1 cellular context compared by ENCODE assay signal in the genomic region with DNA sequence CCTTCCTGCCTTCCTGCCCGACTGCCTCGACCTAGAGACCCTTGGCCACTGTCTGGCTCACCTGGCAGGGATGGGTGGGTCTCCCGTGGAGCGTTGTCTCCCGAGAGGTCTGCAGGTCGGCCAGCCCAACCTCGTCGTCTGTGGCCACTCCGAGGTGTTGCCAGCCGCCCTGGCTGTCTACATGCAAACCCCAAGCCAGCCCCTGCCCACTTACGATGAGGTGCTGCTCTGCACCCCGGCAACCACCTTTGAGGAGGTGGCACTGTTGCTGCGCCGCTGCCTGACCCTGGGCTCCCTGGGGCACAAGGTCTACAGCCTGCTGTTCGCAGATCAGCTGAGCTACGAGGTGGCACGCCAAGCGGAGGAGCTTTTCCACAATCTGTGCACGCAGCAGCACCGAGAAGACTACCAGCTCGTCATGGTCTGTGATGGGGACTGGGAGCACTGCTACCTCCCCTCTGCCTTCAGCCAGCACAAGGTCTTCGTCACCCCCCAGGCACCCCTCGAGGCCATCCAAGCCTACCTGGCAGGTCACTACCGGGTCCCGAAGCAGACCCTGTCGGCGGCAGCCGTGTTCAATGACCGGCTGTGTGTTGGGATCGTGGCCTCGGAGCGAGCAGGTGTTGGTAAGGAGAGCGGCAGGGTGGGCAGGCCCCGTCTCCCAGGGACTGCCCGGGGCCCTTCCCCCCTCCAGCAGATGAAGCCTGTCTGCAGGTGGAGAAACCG.
A peak's percentile ranks its signal among the peaks of the same experiment; 100 is the strongest.
TF ChIP-seq lines count a peak whose summit lies in the region.

No MANE protein-coding gene starts in this region.

TF ChIP-seq in HepG2, 621 proteins besides CTCF, POLR2A, EP300 and RAD21:
- TF ChIP-seq, protein P1, sequence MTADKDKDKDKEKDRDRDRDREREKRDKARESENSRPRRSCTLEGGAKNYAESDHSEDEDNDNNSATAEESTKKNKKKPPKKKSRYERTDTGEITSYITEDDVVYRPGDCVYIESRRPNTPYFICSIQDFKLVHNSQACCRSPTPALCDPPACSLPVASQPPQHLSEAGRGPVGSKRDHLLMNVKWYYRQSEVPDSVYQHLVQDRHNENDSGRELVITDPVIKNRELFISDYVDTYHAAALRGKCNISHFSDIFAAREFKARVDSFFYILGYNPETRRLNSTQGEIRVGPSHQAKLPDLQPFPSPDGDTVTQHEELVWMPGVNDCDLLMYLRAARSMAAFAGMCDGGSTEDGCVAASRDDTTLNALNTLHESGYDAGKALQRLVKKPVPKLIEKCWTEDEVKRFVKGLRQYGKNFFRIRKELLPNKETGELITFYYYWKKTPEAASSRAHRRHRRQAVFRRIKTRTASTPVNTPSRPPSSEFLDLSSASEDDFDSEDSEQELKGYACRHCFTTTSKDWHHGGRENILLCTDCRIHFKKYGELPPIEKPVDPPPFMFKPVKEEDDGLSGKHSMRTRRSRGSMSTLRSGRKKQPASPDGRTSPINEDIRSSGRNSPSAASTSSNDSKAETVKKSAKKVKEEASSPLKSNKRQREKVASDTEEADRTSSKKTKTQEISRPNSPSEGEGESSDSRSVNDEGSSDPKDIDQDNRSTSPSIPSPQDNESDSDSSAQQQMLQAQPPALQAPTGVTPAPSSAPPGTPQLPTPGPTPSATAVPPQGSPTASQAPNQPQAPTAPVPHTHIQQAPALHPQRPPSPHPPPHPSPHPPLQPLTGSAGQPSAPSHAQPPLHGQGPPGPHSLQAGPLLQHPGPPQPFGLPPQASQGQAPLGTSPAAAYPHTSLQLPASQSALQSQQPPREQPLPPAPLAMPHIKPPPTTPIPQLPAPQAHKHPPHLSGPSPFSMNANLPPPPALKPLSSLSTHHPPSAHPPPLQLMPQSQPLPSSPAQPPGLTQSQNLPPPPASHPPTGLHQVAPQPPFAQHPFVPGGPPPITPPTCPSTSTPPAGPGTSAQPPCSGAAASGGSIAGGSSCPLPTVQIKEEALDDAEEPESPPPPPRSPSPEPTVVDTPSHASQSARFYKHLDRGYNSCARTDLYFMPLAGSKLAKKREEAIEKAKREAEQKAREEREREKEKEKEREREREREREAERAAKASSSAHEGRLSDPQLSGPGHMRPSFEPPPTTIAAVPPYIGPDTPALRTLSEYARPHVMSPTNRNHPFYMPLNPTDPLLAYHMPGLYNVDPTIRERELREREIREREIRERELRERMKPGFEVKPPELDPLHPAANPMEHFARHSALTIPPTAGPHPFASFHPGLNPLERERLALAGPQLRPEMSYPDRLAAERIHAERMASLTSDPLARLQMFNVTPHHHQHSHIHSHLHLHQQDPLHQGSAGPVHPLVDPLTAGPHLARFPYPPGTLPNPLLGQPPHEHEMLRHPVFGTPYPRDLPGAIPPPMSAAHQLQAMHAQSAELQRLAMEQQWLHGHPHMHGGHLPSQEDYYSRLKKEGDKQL (CRISPR knock-in tag; IDR thresholded peaks at IDR 0.05; ENCODE audit: low read depth): no peak
- TF ChIP-seq AGO2 (optimal IDR thresholded peaks at IDR 0.05; ENCODE audit: low read depth, low read length) (peak; percentile 21), RFXAP (CRISPR knock-in tag; IDR thresholded peaks at IDR 0.05; ENCODE audit: borderline replicate concordance) (no peak), SRSF4 (IDR thresholded peaks at IDR 0.05; ENCODE audit: low read depth, low read length, poor library complexity, severe bottlenecking) (no peak), ZNF501 (CRISPR knock-in tag; IDR thresholded peaks at IDR 0.05) (no peak), SP140L (CRISPR knock-in tag; IDR thresholded peaks at IDR 0.05; ENCODE audit: borderline replicate concordance) (no peak), NONO (IDR thresholded peaks at IDR 0.05) (no peak), NONO (CRISPR knock-in tag; conservative IDR thresholded peaks at IDR 0.05) (no peak)
- TF ChIP-seq, protein P2, sequence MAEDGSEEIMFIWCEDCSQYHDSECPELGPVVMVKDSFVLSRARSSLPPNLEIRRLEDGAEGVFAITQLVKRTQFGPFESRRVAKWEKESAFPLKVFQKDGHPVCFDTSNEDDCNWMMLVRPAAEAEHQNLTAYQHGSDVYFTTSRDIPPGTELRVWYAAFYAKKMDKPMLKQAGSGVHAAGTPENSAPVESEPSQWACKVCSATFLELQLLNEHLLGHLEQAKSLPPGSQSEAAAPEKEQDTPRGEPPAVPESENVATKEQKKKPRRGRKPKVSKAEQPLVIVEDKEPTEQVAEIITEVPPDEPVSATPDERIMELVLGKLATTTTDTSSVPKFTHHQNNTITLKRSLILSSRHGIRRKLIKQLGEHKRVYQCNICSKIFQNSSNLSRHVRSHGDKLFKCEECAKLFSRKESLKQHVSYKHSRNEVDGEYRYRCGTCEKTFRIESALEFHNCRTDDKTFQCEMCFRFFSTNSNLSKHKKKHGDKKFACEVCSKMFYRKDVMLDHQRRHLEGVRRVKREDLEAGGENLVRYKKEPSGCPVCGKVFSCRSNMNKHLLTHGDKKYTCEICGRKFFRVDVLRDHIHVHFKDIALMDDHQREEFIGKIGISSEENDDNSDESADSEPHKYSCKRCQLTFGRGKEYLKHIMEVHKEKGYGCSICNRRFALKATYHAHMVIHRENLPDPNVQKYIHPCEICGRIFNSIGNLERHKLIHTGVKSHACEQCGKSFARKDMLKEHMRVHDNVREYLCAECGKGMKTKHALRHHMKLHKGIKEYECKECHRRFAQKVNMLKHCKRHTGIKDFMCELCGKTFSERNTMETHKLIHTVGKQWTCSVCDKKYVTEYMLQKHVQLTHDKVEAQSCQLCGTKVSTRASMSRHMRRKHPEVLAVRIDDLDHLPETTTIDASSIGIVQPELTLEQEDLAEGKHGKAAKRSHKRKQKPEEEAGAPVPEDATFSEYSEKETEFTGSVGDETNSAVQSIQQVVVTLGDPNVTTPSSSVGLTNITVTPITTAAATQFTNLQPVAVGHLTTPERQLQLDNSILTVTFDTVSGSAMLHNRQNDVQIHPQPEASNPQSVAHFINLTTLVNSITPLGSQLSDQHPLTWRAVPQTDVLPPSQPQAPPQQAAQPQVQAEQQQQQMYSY (CRISPR knock-in tag; IDR thresholded peaks at IDR 0.05): no peak
TF ChIP-seq in HepG2: peak in this region for 1.
